ENCODE assay signal across 1 cellular context in the genomic region with DNA sequence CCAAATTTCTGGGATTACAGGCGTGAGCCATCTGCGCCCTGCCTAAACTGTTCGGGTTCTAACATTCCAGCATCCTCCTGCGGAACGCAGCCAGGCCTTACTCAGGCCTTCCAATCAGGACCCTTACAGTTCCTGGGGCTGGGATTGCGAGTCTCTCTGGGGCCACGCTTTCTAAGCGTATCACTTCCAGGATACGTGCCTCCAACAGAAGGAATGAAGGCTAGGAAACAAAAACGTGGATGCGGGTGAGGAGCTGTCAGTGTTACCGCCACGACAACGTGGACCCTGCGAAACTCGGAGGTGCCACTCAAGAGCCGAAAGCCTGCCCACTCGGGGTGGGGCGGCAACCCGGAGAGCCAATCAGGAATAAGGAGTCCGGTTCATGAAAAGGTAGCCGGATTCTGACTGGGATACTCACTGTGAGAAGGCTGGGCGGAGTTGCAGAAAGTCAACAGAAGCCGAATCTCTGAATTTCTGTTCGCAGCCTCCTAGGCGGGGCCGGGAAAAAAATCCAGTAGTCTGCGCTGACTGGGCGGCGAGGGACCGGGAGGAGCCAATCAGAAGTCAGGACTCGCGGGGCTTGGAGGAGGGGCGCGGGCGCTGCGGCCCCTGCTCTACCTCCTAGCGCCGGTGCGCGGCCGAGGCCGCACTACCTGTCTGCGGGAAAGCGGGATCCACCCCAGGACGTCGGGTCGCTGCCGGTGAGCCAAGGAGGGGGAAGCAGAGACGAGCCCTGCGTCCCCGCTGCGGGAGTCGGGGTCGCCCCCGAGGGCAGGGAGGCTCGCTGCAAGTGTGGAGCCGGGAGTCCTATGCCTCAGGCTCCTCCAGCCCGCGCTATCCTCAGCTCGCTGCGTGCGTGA.
A peak's percentile ranks its signal among the peaks of the same experiment; 100 is the strongest.
TF ChIP-seq lines count a peak whose summit lies in the region.

A gene with protein sequence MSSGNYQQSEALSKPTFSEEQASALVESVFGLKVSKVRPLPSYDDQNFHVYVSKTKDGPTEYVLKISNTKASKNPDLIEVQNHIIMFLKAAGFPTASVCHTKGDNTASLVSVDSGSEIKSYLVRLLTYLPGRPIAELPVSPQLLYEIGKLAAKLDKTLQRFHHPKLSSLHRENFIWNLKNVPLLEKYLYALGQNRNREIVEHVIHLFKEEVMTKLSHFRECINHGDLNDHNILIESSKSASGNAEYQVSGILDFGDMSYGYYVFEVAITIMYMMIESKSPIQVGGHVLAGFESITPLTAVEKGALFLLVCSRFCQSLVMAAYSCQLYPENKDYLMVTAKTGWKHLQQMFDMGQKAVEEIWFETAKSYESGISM (plus strand): TSS at position 607 of the 860 bp plus-strand sequence. CDS start 5,512 bp downstream, outside the sequence.

TF ChIP-seq in HepG2, 621 proteins besides CTCF, POLR2A, EP300 and RAD21 (continued from another document):
- TF ChIP-seq HMGXB3 (CRISPR knock-in tag; IDR thresholded peaks at IDR 0.05; ENCODE audit: borderline replicate concordance) = peak; percentile 26; the same call in 1 of the 2 replicates
- TF ChIP-seq NFE2L2 (IDR thresholded peaks at IDR 0.05; ENCODE audit: low read length) = no peak
- TF ChIP-seq ZNF839 (CRISPR knock-in tag; IDR thresholded peaks at IDR 0.05; ENCODE audit: borderline replicate concordance) = no peak
- TF ChIP-seq HOXA3 (CRISPR knock-in tag; IDR thresholded peaks at IDR 0.05) = no peak; the same call in 1 of the 2 replicates
- TF ChIP-seq, protein P1, sequence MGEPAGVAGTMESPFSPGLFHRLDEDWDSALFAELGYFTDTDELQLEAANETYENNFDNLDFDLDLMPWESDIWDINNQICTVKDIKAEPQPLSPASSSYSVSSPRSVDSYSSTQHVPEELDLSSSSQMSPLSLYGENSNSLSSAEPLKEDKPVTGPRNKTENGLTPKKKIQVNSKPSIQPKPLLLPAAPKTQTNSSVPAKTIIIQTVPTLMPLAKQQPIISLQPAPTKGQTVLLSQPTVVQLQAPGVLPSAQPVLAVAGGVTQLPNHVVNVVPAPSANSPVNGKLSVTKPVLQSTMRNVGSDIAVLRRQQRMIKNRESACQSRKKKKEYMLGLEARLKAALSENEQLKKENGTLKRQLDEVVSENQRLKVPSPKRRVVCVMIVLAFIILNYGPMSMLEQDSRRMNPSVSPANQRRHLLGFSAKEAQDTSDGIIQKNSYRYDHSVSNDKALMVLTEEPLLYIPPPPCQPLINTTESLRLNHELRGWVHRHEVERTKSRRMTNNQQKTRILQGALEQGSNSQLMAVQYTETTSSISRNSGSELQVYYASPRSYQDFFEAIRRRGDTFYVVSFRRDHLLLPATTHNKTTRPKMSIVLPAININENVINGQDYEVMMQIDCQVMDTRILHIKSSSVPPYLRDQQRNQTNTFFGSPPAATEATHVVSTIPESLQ (CRISPR knock-in tag; conservative IDR thresholded peaks at IDR 0.05) = no peak
- no peak for TF ChIP-seq ZMAT3 (CRISPR knock-in tag; conservative IDR thresholded peaks at IDR 0.05)
- TF ChIP-seq ZNF580 (CRISPR knock-in tag; IDR thresholded peaks at IDR 0.05; ENCODE audit: borderline replicate concordance, low read depth) = 0 out of 2 replicates have a peak, but pooled peaks have one; percentile 37
- TF ChIP-seq, protein P2, sequence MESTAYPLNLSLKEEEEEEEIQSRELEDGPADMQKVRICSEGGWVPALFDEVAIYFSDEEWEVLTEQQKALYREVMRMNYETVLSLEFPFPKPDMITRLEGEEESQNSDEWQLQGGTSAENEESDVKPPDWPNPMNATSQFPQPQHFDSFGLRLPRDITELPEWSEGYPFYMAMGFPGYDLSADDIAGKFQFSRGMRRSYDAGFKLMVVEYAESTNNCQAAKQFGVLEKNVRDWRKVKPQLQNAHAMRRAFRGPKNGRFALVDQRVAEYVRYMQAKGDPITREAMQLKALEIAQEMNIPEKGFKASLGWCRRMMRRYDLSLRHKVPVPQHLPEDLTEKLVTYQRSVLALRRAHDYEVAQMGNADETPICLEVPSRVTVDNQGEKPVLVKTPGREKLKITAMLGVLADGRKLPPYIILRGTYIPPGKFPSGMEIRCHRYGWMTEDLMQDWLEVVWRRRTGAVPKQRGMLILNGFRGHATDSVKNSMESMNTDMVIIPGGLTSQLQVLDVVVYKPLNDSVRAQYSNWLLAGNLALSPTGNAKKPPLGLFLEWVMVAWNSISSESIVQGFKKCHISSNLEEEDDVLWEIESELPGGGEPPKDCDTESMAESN (CRISPR knock-in tag; conservative IDR thresholded peaks at IDR 0.05) = 0 out of 2 replicates have a peak, but pooled peaks have one; percentile 22
- TF ChIP-seq ZNF263 (CRISPR knock-in tag; IDR thresholded peaks at IDR 0.05) = peak; percentile 78
- peak; percentile 85; the same call in 1 of the 2 replicates for TF ChIP-seq SALL2 (CRISPR knock-in tag; IDR thresholded peaks at IDR 0.05)
- TF ChIP-seq KDM5B (CRISPR knock-in tag; IDR thresholded peaks at IDR 0.05; ENCODE audit: borderline replicate concordance) = peak; percentile 75; the same call in 1 of the 2 replicates
- TF ChIP-seq, protein P3, sequence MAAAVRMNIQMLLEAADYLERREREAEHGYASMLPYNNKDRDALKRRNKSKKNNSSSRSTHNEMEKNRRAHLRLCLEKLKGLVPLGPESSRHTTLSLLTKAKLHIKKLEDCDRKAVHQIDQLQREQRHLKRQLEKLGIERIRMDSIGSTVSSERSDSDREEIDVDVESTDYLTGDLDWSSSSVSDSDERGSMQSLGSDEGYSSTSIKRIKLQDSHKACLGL (CRISPR knock-in tag; IDR thresholded peaks at IDR 0.05) = peak; percentile 55; the same call in 1 of the 2 replicates
- TF ChIP-seq, protein P4, sequence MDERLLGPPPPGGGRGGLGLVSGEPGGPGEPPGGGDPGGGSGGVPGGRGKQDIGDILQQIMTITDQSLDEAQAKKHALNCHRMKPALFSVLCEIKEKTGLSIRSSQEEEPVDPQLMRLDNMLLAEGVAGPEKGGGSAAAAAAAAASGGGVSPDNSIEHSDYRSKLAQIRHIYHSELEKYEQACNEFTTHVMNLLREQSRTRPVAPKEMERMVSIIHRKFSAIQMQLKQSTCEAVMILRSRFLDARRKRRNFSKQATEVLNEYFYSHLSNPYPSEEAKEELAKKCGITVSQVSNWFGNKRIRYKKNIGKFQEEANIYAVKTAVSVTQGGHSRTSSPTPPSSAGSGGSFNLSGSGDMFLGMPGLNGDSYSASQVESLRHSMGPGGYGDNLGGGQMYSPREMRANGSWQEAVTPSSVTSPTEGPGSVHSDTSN (CRISPR knock-in tag; IDR thresholded peaks at IDR 0.05) = peak; percentile 88
- peak; percentile 25; the same call in 1 of the 2 replicates for TF ChIP-seq HOMEZ (CRISPR knock-in tag; IDR thresholded peaks at IDR 0.05; ENCODE audit: low read depth)
- TF ChIP-seq RARA (CRISPR knock-in tag; IDR thresholded peaks at IDR 0.05) = peak; percentile 50; the same call in 1 of the 2 replicates
- peak; percentile 15 for TF ChIP-seq HNF1B (CRISPR knock-in tag; IDR thresholded peaks at IDR 0.05)
- TF ChIP-seq ZNF615 (CRISPR knock-in tag; IDR thresholded peaks at IDR 0.05; ENCODE audit: borderline replicate concordance) = no peak
- TF ChIP-seq ZNF772 (CRISPR knock-in tag; IDR thresholded peaks at IDR 0.05) = peak; percentile 9; the same call in 1 of the 2 replicates
- TF ChIP-seq ZBTB39 (CRISPR knock-in tag; IDR thresholded peaks at IDR 0.05) = no peak
- peak; percentile 72 for TF ChIP-seq MNT (IDR thresholded peaks at IDR 0.05)
- TF ChIP-seq SIN3A (IDR thresholded peaks at IDR 0.05; ENCODE audit: borderline replicate concordance, low read depth, low read length) = peak; percentile 76; the same call in 1 of the 2 replicates
- TF ChIP-seq MAZ (IDR thresholded peaks at IDR 0.05; ENCODE audit: borderline replicate concordance, low read depth, low read length) = no peak
- no peak for TF ChIP-seq MAZ (CRISPR knock-in tag; IDR thresholded peaks at IDR 0.05; ENCODE audit: low read depth)
- TF ChIP-seq RBFOX2 (IDR thresholded peaks at IDR 0.05; ENCODE audit: low read depth, low read length) = peak; percentile 72
- no peak for TF ChIP-seq ZNF343 (CRISPR knock-in tag; IDR thresholded peaks at IDR 0.05)
- TF ChIP-seq ZNF607 (CRISPR knock-in tag; IDR thresholded peaks at IDR 0.05; ENCODE audit: borderline replicate concordance) = peak; percentile 70
- TF ChIP-seq ZNF253 (CRISPR knock-in tag; IDR thresholded peaks at IDR 0.05; ENCODE audit: borderline replicate concordance) = no peak
- no peak for TF ChIP-seq ZNF20 (CRISPR knock-in tag; IDR thresholded peaks at IDR 0.05)
- no peak; the same call in 1 of the 2 replicates for TF ChIP-seq ZNF274 (CRISPR knock-in tag; IDR thresholded peaks at IDR 0.05)
- peak; percentile 30; the same call in 1 of the 2 replicates for TF ChIP-seq ELF1 (CRISPR knock-in tag; IDR thresholded peaks at IDR 0.05)
TF ChIP-seq in HepG2: peak in this region for 122.
